8 cellular contexts compared by ENCODE assay signal in the genomic region with DNA sequence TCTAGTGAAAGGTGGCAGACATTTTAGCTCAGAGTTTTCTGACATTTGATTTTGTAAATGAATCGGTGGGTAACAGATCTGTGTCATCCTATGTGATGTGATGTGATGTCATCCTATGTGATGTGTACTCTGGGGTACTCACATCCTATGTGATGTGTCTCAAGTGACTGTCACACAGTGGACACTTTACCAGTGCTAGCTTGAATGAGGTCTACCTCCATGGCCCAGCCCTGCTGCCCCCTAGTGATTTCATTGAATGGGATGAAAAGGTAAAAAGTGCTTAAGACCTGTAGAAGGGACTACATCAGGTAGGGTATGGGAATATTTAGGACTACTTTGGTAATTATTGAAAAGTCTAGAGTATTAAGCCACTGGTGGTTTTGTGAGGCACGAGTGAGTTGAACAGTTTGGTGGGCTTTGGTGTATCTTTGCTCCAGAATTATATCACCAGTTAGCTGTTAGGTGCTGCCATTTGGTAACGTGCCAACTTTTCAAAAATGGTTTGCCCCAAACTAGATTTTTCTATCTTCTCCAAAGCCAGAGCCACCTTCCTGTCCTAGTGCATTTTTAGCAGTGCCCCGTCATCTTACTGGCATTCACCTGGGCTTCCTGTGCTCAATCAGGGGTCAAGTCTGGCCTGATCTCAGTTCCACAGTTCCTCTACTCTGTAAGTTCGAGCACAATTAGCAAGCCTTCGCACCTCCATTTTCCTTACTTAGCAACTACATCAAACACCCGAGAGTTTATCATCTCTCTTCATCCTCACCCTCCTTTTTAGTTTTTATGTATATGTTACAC. TPM values are rescaled to one million over a fixed set of nuclear protein-coding genes. Genes with fewer than 3 reads are reported as not detected.
DNase-seq lines count a peak whose midpoint lies in the region; ATAC-seq and TF ChIP-seq lines count a peak whose summit lies in the region.

No MANE protein-coding gene starts in this region.

- 55 to 63% methylated on average over 7 of the region's 7 CpGs for WGBS in gastroesophageal sphincter (ENCODE audit: low coverage in 1 of 2), 2 donors
- WGBS in prostate gland = 64% methylated on average over 7 of the region's 7 CpGs

- H3K9me3 Mint-ChIP-seq in WTC11 = no peaks in the 10 kb centered on the region

- H3K4me3 Mint-ChIP-seq in WTC11 = no peak overlapping the region

- no peaks in the 10 kb centered on the region for H3K9me3 ChIP-seq in AG04450 (ENCODE audit: control insufficient read depth, insufficient read depth, low read length)
- H3K9me3 ChIP-seq in gastroesophageal sphincter = no peaks in the 10 kb centered on the region
- no peaks in the 10 kb centered on the region for H3K9me3 ChIP-seq in prostate gland

- H3K36me3 ChIP-seq in gastroesophageal sphincter = peaks cover 0 to 22% of the 10 kb centered on the region in 2 donors
- H3K36me3 ChIP-seq in prostate gland = no peaks in the 10 kb centered on the region

- DNase-seq in AG04450 (ENCODE audit: low read depth, low spot score) = no peak
- DNase-seq in WTC11 (ENCODE audit: low spot score) = peak; percentile 35
- DNase-seq in prostate gland (ENCODE audit: low spot score) = no peak

- H3K36me3 Mint-ChIP-seq in WTC11 = peaks cover 26% of the 10 kb centered on the region

- ATAC-seq in WTC11 (peak; percentile 75), gastroesophageal sphincter (no peak), GM18867 (IDR thresholded peaks at IDR 0.05; ENCODE audit: unreplicated experiment) (no peak), GM21528 (IDR thresholded peaks at IDR 0.05; ENCODE audit: low FRiP score, unreplicated experiment) (no peak), GM19452 (IDR thresholded peaks at IDR 0.05; ENCODE audit: unreplicated experiment) (no peak)

- H3K4me3 ChIP-seq in AG04450 (ENCODE audit: low read depth, low read length) (no peak overlapping the region), gastroesophageal sphincter (no peak overlapping the region), prostate gland (no peak overlapping the region)

- H3K27me3 ChIP-seq in AG04450 (ENCODE audit: control insufficient read depth, insufficient read depth, low read length) (no peaks in the 10 kb centered on the region), gastroesophageal sphincter (no peaks in the 10 kb centered on the region), prostate gland (replicated peaks; ENCODE audit: insufficient read depth) (no peaks in the 10 kb centered on the region)

- TF ChIP-seq POLR2A in gastroesophageal sphincter (IDR thresholded peaks at IDR 0.05) (no peak), prostate gland (IDR thresholded peaks at IDR 0.05) (no peak)

- no peaks in the 10 kb centered on the region for H3K27me3 Mint-ChIP-seq in WTC11 (ENCODE audit: low read depth)

- peak overlapping the region; percentile 47 for H3K27ac Mint-ChIP-seq in WTC11

- TF ChIP-seq CTCF in AG04450 (IDR thresholded peaks at IDR 0.05; ENCODE audit: low read depth, low read length) = peak; percentile 28; the same call in 1 of the 2 replicates
- peak; percentile 47 for TF ChIP-seq CTCF in GM12873 (IDR thresholded peaks at IDR 0.05; ENCODE audit: insufficient read depth, low read depth, low read length, missing control alignments)
- no peak for TF ChIP-seq CTCF in WTC11 (IDR thresholded peaks at IDR 0.05)
- no peak for TF ChIP-seq CTCF in gastroesophageal sphincter (IDR thresholded peaks at IDR 0.05)
- TF ChIP-seq CTCF in prostate gland (IDR thresholded peaks at IDR 0.05) = no peak

- H3K4me1 ChIP-seq in gastroesophageal sphincter = peaks cover 35 to 100% (median 59%) of the 10 kb centered on the region in 3 donors
- H3K4me1 ChIP-seq in prostate gland (replicated peaks) = peaks cover 35% of the 10 kb centered on the region

- POLR2A ChIA-PET in AG04450 (lab: Yijun Ruan, JAX) (interaction anchor here (0.6 to 1.4 kb wide), 3 partner anchors 9 to 26 kb away, joined by 4 to 6 read pairs (median 5); a partner anchor contains a TSS), WTC11 (lab: Charles Lee) (interaction anchor here (0.6 to 1.4 kb wide), 4 partner anchors 9 to 101 kb away, joined by 3 to 6 read pairs (median 3); a partner anchor contains a TSS)

- H3K27ac ChIP-seq in AG04450 (ENCODE audit: low read depth, low read length) = no peak overlapping the region
- peak overlapping the region in 3 of 4 donors; percentile 26 to 38 (median 30) for H3K27ac ChIP-seq in gastroesophageal sphincter
- no peak overlapping the region for H3K27ac ChIP-seq in prostate gland

- CTCF ChIA-PET in AG04450 (lab: Charles Lee) = interaction anchor here (1.3 to 2.6 kb wide), 2 partner anchors 10 to 22 kb away, joined by 5 to 9 read pairs; no protein-coding TSS in a partner anchor
- CTCF ChIA-PET in WTC11 (lab: Charles Lee) = interaction anchor here (0.6 to 3.6 kb wide), 21 partner anchors 10 to 379 kb away, joined by 3 to 22 read pairs (median 4); a partner anchor contains a TSS

- peaks cover 49% of the 10 kb centered on the region for H3K4me1 Mint-ChIP-seq in WTC11

- TF ChIP-seq EP300 in gastroesophageal sphincter (IDR thresholded peaks at IDR 0.05) = no peak

- intact Hi-C loops in prostate gland (cut with DNase I) = no loop called here

TF ChIP-seq in WTC11, 78 proteins besides CTCF, POLR2A, EP300 and RAD21 (continues in another document):
- TF ChIP-seq, protein P1, sequence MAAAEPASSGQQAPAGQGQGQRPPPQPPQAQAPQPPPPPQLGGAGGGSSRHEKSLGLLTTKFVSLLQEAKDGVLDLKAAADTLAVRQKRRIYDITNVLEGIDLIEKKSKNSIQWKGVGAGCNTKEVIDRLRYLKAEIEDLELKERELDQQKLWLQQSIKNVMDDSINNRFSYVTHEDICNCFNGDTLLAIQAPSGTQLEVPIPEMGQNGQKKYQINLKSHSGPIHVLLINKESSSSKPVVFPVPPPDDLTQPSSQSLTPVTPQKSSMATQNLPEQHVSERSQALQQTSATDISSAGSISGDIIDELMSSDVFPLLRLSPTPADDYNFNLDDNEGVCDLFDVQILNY (CRISPR knock-in tag; IDR thresholded peaks at IDR 0.05) = no peak
- TF ChIP-seq, protein P2, sequence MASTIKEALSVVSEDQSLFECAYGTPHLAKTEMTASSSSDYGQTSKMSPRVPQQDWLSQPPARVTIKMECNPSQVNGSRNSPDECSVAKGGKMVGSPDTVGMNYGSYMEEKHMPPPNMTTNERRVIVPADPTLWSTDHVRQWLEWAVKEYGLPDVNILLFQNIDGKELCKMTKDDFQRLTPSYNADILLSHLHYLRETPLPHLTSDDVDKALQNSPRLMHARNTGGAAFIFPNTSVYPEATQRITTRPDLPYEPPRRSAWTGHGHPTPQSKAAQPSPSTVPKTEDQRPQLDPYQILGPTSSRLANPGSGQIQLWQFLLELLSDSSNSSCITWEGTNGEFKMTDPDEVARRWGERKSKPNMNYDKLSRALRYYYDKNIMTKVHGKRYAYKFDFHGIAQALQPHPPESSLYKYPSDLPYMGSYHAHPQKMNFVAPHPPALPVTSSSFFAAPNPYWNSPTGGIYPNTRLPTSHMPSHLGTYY (CRISPR knock-in tag; IDR thresholded peaks at IDR 0.05) = no peak
- TF ChIP-seq EMX1 (CRISPR knock-in tag; IDR thresholded peaks at IDR 0.05) = no peak
- TF ChIP-seq, protein P3, sequence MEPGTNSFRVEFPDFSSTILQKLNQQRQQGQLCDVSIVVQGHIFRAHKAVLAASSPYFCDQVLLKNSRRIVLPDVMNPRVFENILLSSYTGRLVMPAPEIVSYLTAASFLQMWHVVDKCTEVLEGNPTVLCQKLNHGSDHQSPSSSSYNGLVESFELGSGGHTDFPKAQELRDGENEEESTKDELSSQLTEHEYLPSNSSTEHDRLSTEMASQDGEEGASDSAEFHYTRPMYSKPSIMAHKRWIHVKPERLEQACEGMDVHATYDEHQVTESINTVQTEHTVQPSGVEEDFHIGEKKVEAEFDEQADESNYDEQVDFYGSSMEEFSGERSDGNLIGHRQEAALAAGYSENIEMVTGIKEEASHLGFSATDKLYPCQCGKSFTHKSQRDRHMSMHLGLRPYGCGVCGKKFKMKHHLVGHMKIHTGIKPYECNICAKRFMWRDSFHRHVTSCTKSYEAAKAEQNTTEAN (CRISPR knock-in tag; IDR thresholded peaks at IDR 0.05) = no peak
- no peak for TF ChIP-seq ETV6 (CRISPR knock-in tag; IDR thresholded peaks at IDR 0.05)
- TF ChIP-seq ZNF423 (CRISPR knock-in tag; IDR thresholded peaks at IDR 0.05) = no peak
- no peak for TF ChIP-seq FOXP1 (CRISPR knock-in tag; IDR thresholded peaks at IDR 0.05; ENCODE audit: borderline replicate concordance)
- no peak for TF ChIP-seq NR3C1 (CRISPR knock-in tag; conservative IDR thresholded peaks at IDR 0.05; ENCODE audit: low read depth)

RNA-seq across cellular contexts. Expression of a gene that starts 9.7 kb away (rescaled TPM):
- polyA plus RNA-seq in AG04450 (2011; rRNA removed) = 378 and 404 TPM in 2 replicates
- 253 and 255 TPM in 2 replicates for polyA minus RNA-seq in AG04450 (2011; rRNA and poly(A)+ RNA removed)
- total RNA-seq in WTC11 (2021) (355 to 373 TPM (median 371 TPM) in 3 replicates), gastroesophageal sphincter (100 to 1,000 TPM; 291 to 344 (median 322) TPM), prostate gland (100 to 1,000 TPM; 199 to 252 TPM)

RNA-seq across cellular contexts. Expression of a gene that starts 26.0 kb away (rescaled TPM):
- 0.22 and 0.26 TPM in 2 replicates for polyA plus RNA-seq in AG04450 (2011; rRNA removed)
- polyA minus RNA-seq in AG04450 (2011; rRNA and poly(A)+ RNA removed) = 0.74 TPM in 2 replicates
- total RNA-seq in WTC11 (2021) = 0.33 to 0.76 TPM (median 0.41 TPM) in 3 replicates
- total RNA-seq in gastroesophageal sphincter = 1 to 10 TPM; 2.8 to 8.2 (median 4.8) TPM
- total RNA-seq in prostate gland = 1 to 10 TPM; 4.8 to 7.2 TPM

Comparison
In these comparisons a context has a peak if more than half of its experiments do, and no peak if none do; other contexts are left out.
1. H3K27ac ChIP-seq: peak in gastroesophageal sphincter (3 of 4); none in AG04450 (single experiment) and prostate gland (0 of 2).
2. CTCF ChIP-seq: peak in AG04450 (single experiment) and GM12873 (single experiment); none in WTC11 (single experiment), gastroesophageal sphincter (0 of 4) and prostate gland (0 of 4).